In genomic region chr13:60931858-60932546, GRCh38 we compare ENCODE assay signal across 33 cellular contexts.
A peak's percentile ranks its signal among the peaks of the same experiment; 100 is the strongest.
DNase-seq lines count a peak whose midpoint lies in the region; ATAC-seq, FAIRE-seq and TF ChIP-seq lines count a peak whose summit lies in the region.
"Had no signal": no experiment of that assay in that cellular context is flagged by ENCODE, and none has a peak within 500 bp of the region (broad histone marks: within the 10 kb centered on the region; RNA-seq: fewer than 3 reads in every experiment).

No MANE protein-coding gene starts in this region.

- no peak overlapping the region; the same call in 1 of the 2 replicates for H2AFZ ChIP-seq in GM23338
- peak overlapping the region; percentile 55 for H2AFZ ChIP-seq in neural progenitor cell (replicated peaks)

- FAIRE-seq in bronchial epithelial cell (lab: Jason Lieb, UNC) = no peak
- FAIRE-seq: endometrium had no signal

- TF ChIP-seq POLR2A in vagina (IDR thresholded peaks at IDR 0.05) (no peak), Peyer's patch (IDR thresholded peaks at IDR 0.05) (no peak), GM18505 (IDR thresholded peaks at IDR 0.05; ENCODE audit: borderline replicate concordance, extremely low read depth, insufficient read depth, insufficient read length) (no peak)

- H3K9me2 ChIP-seq in GM23338 (ENCODE audit: insufficient read depth) = no peaks in the 10 kb centered on the region
- H3K9me2 ChIP-seq: SK-N-SH had no signal

- H3K27ac ChIP-seq in GM23338 (ENCODE audit: low read depth) (no peak overlapping the region), neural progenitor cell (no peak overlapping the region), vagina (no peak overlapping the region), Peyer's patch (no peak overlapping the region)
- H3K27ac ChIP-seq in naive thymus-derived CD4-positive, alpha-beta T cell (ENCODE audit: low read depth, low read length) = no peak overlapping the region
- H3K27ac ChIP-seq: dorsolateral prefrontal cortex, upper lobe of left lung had no signal

- H3F3A ChIP-seq in GM23338 (replicated peaks; ENCODE audit: low read depth) (no peaks in the 10 kb centered on the region), neural progenitor cell (ENCODE audit: low read depth) (no peaks in the 10 kb centered on the region)

- no peaks in the 10 kb centered on the region for H3K9me3 ChIP-seq in neural progenitor cell (ENCODE audit: low read depth)
- no peaks in the 10 kb centered on the region for H3K9me3 ChIP-seq in vagina
- no peaks in the 10 kb centered on the region for H3K9me3 ChIP-seq in naive thymus-derived CD4-positive, alpha-beta T cell (ENCODE audit: control insufficient read depth in 2 of 3, low read length in 3 of 3)
- no peaks in the 10 kb centered on the region for H3K9me3 ChIP-seq in Peyer's patch
- H3K9me3 ChIP-seq: Caco-2, upper lobe of left lung had no signal

- H3K36me3 Mint-ChIP-seq in GM23338 (ENCODE audit: low read depth) (no peaks in the 10 kb centered on the region), neural progenitor cell (no peaks in the 10 kb centered on the region)
- H3K36me3 Mint-ChIP-seq in naive thymus-derived CD4-positive, alpha-beta T cell = no peaks in the 10 kb centered on the region
- H3K36me3 Mint-ChIP-seq: activated CD8-positive, alpha-beta memory T cell treated with anti-CD3 and anti-CD28 coated beads, Interleukin-2, amount 10 ng/mL, durations not matched to agents 7 days and 5 days; activated naive CD8-positive, alpha-beta T cell treated with anti-CD3 and anti-CD28 coated beads, Interleukin-2, amount 10 ng/mL, durations not matched to agents 7 days and 5 days; CD14-positive monocyte; natural killer cell treated with Interleukin-12 subunit alpha and Interleukin-12 subunit beta and Interleukin-15 and Interleukin-18, amount 100 ng/mL, for 72 hours; stimulated activated memory B cell treated with anti-CD40 and anti-IgM and Interleukin-4, amounts not matched to agents 10 μg/mL and 1 μg/mL and 100 μg/mL, for 72 hours had no signal

- POLR2A ChIA-PET in naive thymus-derived CD4-positive, alpha-beta T cell (lab: Charles Lee) = no interaction called here

- H3K9me3 Mint-ChIP-seq in GM23338 = no peaks in the 10 kb centered on the region
- no peaks in the 10 kb centered on the region for H3K9me3 Mint-ChIP-seq in neural progenitor cell
- H3K9me3 Mint-ChIP-seq in naive thymus-derived CD4-positive, alpha-beta T cell = peaks cover 0 to 13% (median 3%) of the 10 kb centered on the region in 11 donors
- H3K9me3 Mint-ChIP-seq: activated naive CD8-positive, alpha-beta T cell treated with anti-CD3 and anti-CD28 coated beads, Interleukin-2, amount 10 ng/mL, durations not matched to agents 7 days and 5 days; central memory CD8-positive, alpha-beta T cell; stimulated activated memory B cell treated with anti-CD40 and anti-IgM and Interleukin-4, amounts not matched to agents 10 μg/mL and 1 μg/mL and 100 μg/mL, for 72 hours had no signal

- peak overlapping the region; percentile 38; the same call in 1 of the 2 replicates for H3K27ac Mint-ChIP-seq in GM23338
- no peak overlapping the region for H3K27ac Mint-ChIP-seq in neural progenitor cell
- H3K27ac Mint-ChIP-seq in naive thymus-derived CD4-positive, alpha-beta T cell = no peak overlapping the region
- H3K27ac Mint-ChIP-seq: activated CD8-positive, alpha-beta memory T cell treated with anti-CD3 and anti-CD28 coated beads, Interleukin-2, amount 10 ng/mL, durations not matched to agents 7 days and 5 days; activated naive CD8-positive, alpha-beta T cell treated with anti-CD3 and anti-CD28 coated beads, Interleukin-2, amount 10 ng/mL, durations not matched to agents 7 days and 5 days; CD14-positive monocyte; natural killer cell treated with Interleukin-12 subunit alpha and Interleukin-12 subunit beta and Interleukin-15 and Interleukin-18, amount 100 ng/mL, for 72 hours; stimulated activated memory B cell treated with anti-CD40 and anti-IgM and Interleukin-4, amounts not matched to agents 10 μg/mL and 1 μg/mL and 100 μg/mL, for 72 hours; T-helper 1 cell treated with Interleukin-12 subunit alpha and Interleukin-12 subunit beta and Interleukin-4 antibody, amounts not matched to agents 30 μg/mL and 1 μg/mL, for 36 hours had no signal

- H3K4me3 Mint-ChIP-seq in GM23338 (no peak overlapping the region), neural progenitor cell (no peak overlapping the region)
- H3K4me3 Mint-ChIP-seq in naive thymus-derived CD4-positive, alpha-beta T cell = no peak overlapping the region
- H3K4me3 Mint-ChIP-seq: activated CD8-positive, alpha-beta memory T cell treated with anti-CD3 and anti-CD28 coated beads, Interleukin-2, amount 10 ng/mL, durations not matched to agents 7 days and 5 days; activated naive CD8-positive, alpha-beta T cell treated with anti-CD3 and anti-CD28 coated beads, Interleukin-2, amount 10 ng/mL, durations not matched to agents 7 days and 5 days; CD14-positive monocyte; central memory CD8-positive, alpha-beta T cell; natural killer cell treated with Interleukin-12 subunit alpha and Interleukin-12 subunit beta and Interleukin-15 and Interleukin-18, amount 100 ng/mL, for 72 hours; stimulated activated memory B cell treated with anti-CD40 and anti-IgM and Interleukin-4, amounts not matched to agents 10 μg/mL and 1 μg/mL and 100 μg/mL, for 72 hours; T-helper 1 cell treated with Interleukin-12 subunit alpha and Interleukin-12 subunit beta and Interleukin-4 antibody, amounts not matched to agents 30 μg/mL and 1 μg/mL, for 36 hours had no signal

- no peak overlapping the region for H3K4me3 ChIP-seq in GM23338
- no peak overlapping the region for H3K4me3 ChIP-seq in bronchial epithelial cell (ENCODE audit: low read depth, low read length)
- no peak overlapping the region for H3K4me3 ChIP-seq in neural progenitor cell
- no peak overlapping the region for H3K4me3 ChIP-seq in vagina
- no peak overlapping the region for H3K4me3 ChIP-seq in naive thymus-derived CD4-positive, alpha-beta T cell (ENCODE audit: low read length)
- no peak overlapping the region for H3K4me3 ChIP-seq in Peyer's patch
- H3K4me3 ChIP-seq: dorsolateral prefrontal cortex, upper lobe of left lung had no signal

- no peak overlapping the region for H3K9ac ChIP-seq in neural progenitor cell
- H3K9ac ChIP-seq: SK-N-SH had no signal

- DNase-seq in GM23338 (ENCODE audit: low spot score) (no peak), NCI-H82 treated with DMSO at 0.1 percent for 48 hours (lab: John Stamatoyannopoulos, UW; ENCODE audit: unreplicated experiment) (peak; percentile 60), bronchial epithelial cell (ENCODE audit: low read depth) (peak; percentile 90), neural progenitor cell (ENCODE audit: low spot score) (no peak), vagina (ENCODE audit: extremely low spot score in 2 of 2) (no peak), Peyer's patch (no peak)
- no peak for DNase-seq in naive thymus-derived CD4-positive, alpha-beta T cell
- DNase-seq: activated CD4-positive, alpha-beta T cell treated with anti-CD3 and anti-CD28 coated beads, Interleukin-2, amount 50 U/mL, for 4 hours; activated CD8-positive, alpha-beta memory T cell treated with anti-CD3 and anti-CD28 coated beads, Interleukin-2, amount 10 ng/mL, durations not matched to agents 7 days and 5 days; activated gamma-delta T cell treated with Interleukin-2 at 50 U/mL for 16 hours; activated naive CD8-positive, alpha-beta T cell treated with anti-CD3 and anti-CD28 coated beads, Interleukin-2, amount 10 ng/mL, durations not matched to agents 7 days and 5 days; activated T-cell treated with anti-CD3 and anti-CD28 coated beads, Interleukin-2, amount 50 U/mL, for 48 hours; aorta; Caco-2; DND-41; dorsolateral prefrontal cortex; H7; hypothalamus; Karpas-422; left cardiac atrium; NCI-H1417 treated with DMSO at 0.1 percent for 48 hours; NCI-H2081; NCI-H446; NCI-H748 treated with DMSO at 0.1 percent for 48 hours; SK-N-SH; upper lobe of left lung had no signal

- H3K4me1 Mint-ChIP-seq in GM23338 = peaks cover 4% of the 10 kb centered on the region
- H3K4me1 Mint-ChIP-seq in neural progenitor cell = peaks cover 12% of the 10 kb centered on the region
- no peaks in the 10 kb centered on the region for H3K4me1 Mint-ChIP-seq in naive thymus-derived CD4-positive, alpha-beta T cell
- H3K4me1 Mint-ChIP-seq: activated CD8-positive, alpha-beta memory T cell treated with anti-CD3 and anti-CD28 coated beads, Interleukin-2, amount 10 ng/mL, durations not matched to agents 7 days and 5 days; activated naive CD8-positive, alpha-beta T cell treated with anti-CD3 and anti-CD28 coated beads, Interleukin-2, amount 10 ng/mL, durations not matched to agents 7 days and 5 days; CD14-positive monocyte; central memory CD8-positive, alpha-beta T cell; stimulated activated memory B cell treated with anti-CD40 and anti-IgM and Interleukin-4, amounts not matched to agents 10 μg/mL and 1 μg/mL and 100 μg/mL, for 72 hours had no signal

- TF ChIP-seq CTCF in GM23338 (conservative IDR thresholded peaks at IDR 0.05; ENCODE audit: low read depth in 2 of 2) = no peak
- TF ChIP-seq CTCF in bronchial epithelial cell (IDR thresholded peaks at IDR 0.05; ENCODE audit: insufficient read depth, low read length, severe bottlenecking) = no peak
- no peak for TF ChIP-seq CTCF in neural progenitor cell (IDR thresholded peaks at IDR 0.05)
- no peak for TF ChIP-seq CTCF in vagina (IDR thresholded peaks at IDR 0.05)
- TF ChIP-seq CTCF in Peyer's patch (IDR thresholded peaks at IDR 0.05) = no peak

- H3K4me2 ChIP-seq in GM23338 = no peak overlapping the region
- H3K4me2 ChIP-seq in neural progenitor cell = no peak overlapping the region
- H3K4me2 ChIP-seq: SK-N-SH had no signal

- no peaks in the 10 kb centered on the region for H3K27me3 ChIP-seq in GM23338 (ENCODE audit: insufficient read depth)
- H3K27me3 ChIP-seq in bronchial epithelial cell (ENCODE audit: control insufficient read depth, insufficient read depth, low read length) = no peaks in the 10 kb centered on the region
- H3K27me3 ChIP-seq in neural progenitor cell = no peaks in the 10 kb centered on the region
- H3K27me3 ChIP-seq in vagina = no peaks in the 10 kb centered on the region
- no peaks in the 10 kb centered on the region for H3K27me3 ChIP-seq in naive thymus-derived CD4-positive, alpha-beta T cell (ENCODE audit: control insufficient read depth in 2 of 2, insufficient read depth in 2 of 2, low read length in 2 of 2)
- H3K27me3 ChIP-seq in Peyer's patch = no peaks in the 10 kb centered on the region
- H3K27me3 ChIP-seq: dorsolateral prefrontal cortex, upper lobe of left lung had no signal

- H3K36me3 ChIP-seq in GM23338 (ENCODE audit: insufficient read depth) (no peaks in the 10 kb centered on the region), bronchial epithelial cell (ENCODE audit: control insufficient read depth, insufficient read depth, low read length) (no peaks in the 10 kb centered on the region), neural progenitor cell (no peaks in the 10 kb centered on the region), vagina (no peaks in the 10 kb centered on the region), Peyer's patch (no peaks in the 10 kb centered on the region)
- no peaks in the 10 kb centered on the region for H3K36me3 ChIP-seq in naive thymus-derived CD4-positive, alpha-beta T cell (ENCODE audit: control insufficient read depth in 2 of 3, insufficient read depth in 3 of 3, low read length in 3 of 3)
- H3K36me3 ChIP-seq: upper lobe of left lung had no signal

- no peaks in the 10 kb centered on the region for H3K27me3 Mint-ChIP-seq in GM23338 (ENCODE audit: insufficient read depth, low read depth, poor library complexity)
- H3K27me3 Mint-ChIP-seq in neural progenitor cell (ENCODE audit: insufficient read depth, low read depth) = no peaks in the 10 kb centered on the region
- H3K27me3 Mint-ChIP-seq in naive thymus-derived CD4-positive, alpha-beta T cell = no peaks in the 10 kb centered on the region
- H3K27me3 Mint-ChIP-seq: activated CD8-positive, alpha-beta memory T cell treated with anti-CD3 and anti-CD28 coated beads, Interleukin-2, amount 10 ng/mL, durations not matched to agents 7 days and 5 days; activated naive CD8-positive, alpha-beta T cell treated with anti-CD3 and anti-CD28 coated beads, Interleukin-2, amount 10 ng/mL, durations not matched to agents 7 days and 5 days; central memory CD8-positive, alpha-beta T cell; natural killer cell treated with Interleukin-12 subunit alpha and Interleukin-12 subunit beta and Interleukin-15 and Interleukin-18, amount 100 ng/mL, for 72 hours; stimulated activated memory B cell treated with anti-CD40 and anti-IgM and Interleukin-4, amounts not matched to agents 10 μg/mL and 1 μg/mL and 100 μg/mL, for 72 hours had no signal

- intact Hi-C loops in vagina (cut with DNase I) = no loop called here
- intact Hi-C loops in naive thymus-derived CD4-positive, alpha-beta T cell (cut with micrococcal nuclease) = no loop called here

- H3K79me2 ChIP-seq in GM23338 (replicated peaks; ENCODE audit: insufficient read depth) (no peaks in the 10 kb centered on the region), neural progenitor cell (ENCODE audit: low read depth) (no peaks in the 10 kb centered on the region)

- H4K20me1 ChIP-seq in GM23338 (replicated peaks; ENCODE audit: insufficient read depth) (no peaks in the 10 kb centered on the region), neural progenitor cell (ENCODE audit: low read depth) (no peaks in the 10 kb centered on the region)

- CTCF ChIA-PET in naive thymus-derived CD4-positive, alpha-beta T cell (lab: Charles Lee) = no interaction called here

- H3K4me1 ChIP-seq in GM23338 (ENCODE audit: insufficient read depth) = peaks cover 7% of the 10 kb centered on the region
- H3K4me1 ChIP-seq in neural progenitor cell = peaks cover 5% of the 10 kb centered on the region
- H3K4me1 ChIP-seq in vagina = no peaks in the 10 kb centered on the region
- no peaks in the 10 kb centered on the region for H3K4me1 ChIP-seq in naive thymus-derived CD4-positive, alpha-beta T cell (ENCODE audit: control insufficient read depth in 2 of 2, insufficient read depth in 2 of 2, low read length in 2 of 2)
- no peaks in the 10 kb centered on the region for H3K4me1 ChIP-seq in Peyer's patch
- H3K4me1 ChIP-seq: upper lobe of left lung had no signal

- ATAC-seq in GM23338 = peak; percentile 32; the same call in 2 of the 3 replicates
- ATAC-seq in naive thymus-derived CD4-positive, alpha-beta T cell = no peak
- ATAC-seq in GM18505 (IDR thresholded peaks at IDR 0.05; ENCODE audit: unreplicated experiment) = no peak
- ATAC-seq: activated CD8-positive, alpha-beta memory T cell treated with anti-CD3 and anti-CD28 coated beads, Interleukin-2, amount 10 ng/mL, durations not matched to agents 7 days and 5 days; left cardiac atrium; natural killer cell treated with Interleukin-12 subunit alpha and Interleukin-12 subunit beta and Interleukin-15 and Interleukin-18, amount 100 ng/mL, for 72 hours; stimulated activated memory B cell treated with anti-CD40 and anti-IgM and Interleukin-4, amounts not matched to agents 10 μg/mL and 1 μg/mL and 100 μg/mL, for 72 hours had no signal

Comparison
In these comparisons a context has a peak if more than half of its experiments do, and no peak if none do; other contexts are left out.
1. DNase-seq: peak in NCI-H82 treated with DMSO at 0.1 percent for 48 hours (single experiment) and bronchial epithelial cell (single experiment); none in GM23338 (single experiment), neural progenitor cell (single experiment), vagina (0 of 2), naive thymus-derived CD4-positive, alpha-beta T cell (0 of 9) and Peyer's patch (0 of 3).